Comparison of ENCODE assay signal across 1 cellular context in genomic region chr9:89442981-89443817, GRCh38.
TF ChIP-seq lines count a peak whose summit lies in the region.

No MANE protein-coding gene starts in this region.

TF ChIP-seq in SK-N-SH treated with all-trans-retinoic acid at 6 μM for 48 hours, 23 proteins besides CTCF, POLR2A, EP300 and RAD21 (continued from another document):
- no peak for TF ChIP-seq POU6F1 (CRISPR knock-in tag; IDR thresholded peaks at IDR 0.05; ENCODE audit: borderline replicate concordance, low read depth)
- no peak for TF ChIP-seq CREB5 (CRISPR knock-in tag; IDR thresholded peaks at IDR 0.05; ENCODE audit: low read depth)
- no peak for TF ChIP-seq ZFP30 (CRISPR knock-in tag; IDR thresholded peaks at IDR 0.05)
- no peak for TF ChIP-seq RARB (CRISPR knock-in tag; IDR thresholded peaks at IDR 0.05)
- no peak for TF ChIP-seq GLIS3 (CRISPR knock-in tag; IDR thresholded peaks at IDR 0.05)
- TF ChIP-seq CSDC2 (CRISPR knock-in tag; IDR thresholded peaks at IDR 0.05): no peak
- no peak for TF ChIP-seq PPARA (CRISPR knock-in tag; IDR thresholded peaks at IDR 0.05; ENCODE audit: borderline replicate concordance)
- TF ChIP-seq ZC3H10 (CRISPR knock-in tag; IDR thresholded peaks at IDR 0.05): no peak
- no peak for TF ChIP-seq SNAI2 (CRISPR knock-in tag; IDR thresholded peaks at IDR 0.05)
